14 cellular contexts compared by ENCODE assay signal in genomic region chr20:4661191-4661590, GRCh38. TPM values are rescaled to one million over a fixed set of nuclear protein-coding genes. Genes with fewer than 3 reads are reported as not detected.
DNase-seq lines count a peak whose midpoint lies in the region; ATAC-seq and TF ChIP-seq lines count a peak whose summit lies in the region.
"Had no signal": no experiment of that assay in that cellular context is flagged by ENCODE, and none has a peak within 500 bp of the region (broad histone marks: within the 10 kb centered on the region; RNA-seq: fewer than 3 reads in every experiment).

No MANE protein-coding gene starts in this region.

- peaks cover 45% of the 10 kb centered on the region for H3K4me1 Mint-ChIP-seq in activated CD4-positive, alpha-beta T cell treated with anti-CD3 and anti-CD28 coated beads, Interleukin-2, amount 10 ng/mL, durations not matched to agents 7 days and 5 days
- H3K4me1 Mint-ChIP-seq: endodermal cell had no signal

- no peak for TF ChIP-seq POLR2A in transverse colon (IDR thresholded peaks at IDR 0.05)

- no peaks in the 10 kb centered on the region for H3K9me3 ChIP-seq in transverse colon

- TF ChIP-seq CTCF in transverse colon (IDR thresholded peaks at IDR 0.05) = no peak

- peaks cover 18% of the 10 kb centered on the region for H3K27me3 Mint-ChIP-seq in activated CD4-positive, alpha-beta T cell treated with anti-CD3 and anti-CD28 coated beads, Interleukin-2, amount 10 ng/mL, durations not matched to agents 7 days and 5 days

- ATAC-seq in HG02970 (IDR thresholded peaks at IDR 0.05; ENCODE audit: low FRiP score, unreplicated experiment) = no peak
- ATAC-seq in GM21360 (IDR thresholded peaks at IDR 0.05; ENCODE audit: unreplicated experiment) = no peak
- ATAC-seq: left colon had no signal

- no peak for TF ChIP-seq EP300 in transverse colon (IDR thresholded peaks at IDR 0.05; ENCODE audit: low read depth)

- H3K27ac ChIP-seq in transverse colon = no peak overlapping the region

- H3K4me1 ChIP-seq in transverse colon = peaks cover 0 to 4% (median 0%) of the 10 kb centered on the region in 4 donors

- WGBS in transverse colon (ENCODE audit: low coverage in 1 of 2), 2 donors = 68 to 93% methylated on average over 4 to 15 of the region's 15 CpGs

- in situ Hi-C loops in transverse colon (cut with MboI; ENCODE audit: low pct_ligation_motif_present in 1 of 4, low pct_unique_long_range_greater_than_20kb in 1 of 4, low sequenced_read_pairs in 3 of 4) = no loop called here

- peaks cover 8% of the 10 kb centered on the region for H3K9me3 Mint-ChIP-seq in activated CD4-positive, alpha-beta T cell treated with anti-CD3 and anti-CD28 coated beads, Interleukin-2, amount 10 ng/mL, durations not matched to agents 7 days and 5 days

- H3K27me3 ChIP-seq in transverse colon = no peaks in the 10 kb centered on the region

- H3K27ac Mint-ChIP-seq in activated CD4-positive, alpha-beta T cell treated with anti-CD3 and anti-CD28 coated beads, Interleukin-2, amount 10 ng/mL, durations not matched to agents 7 days and 5 days = peak overlapping the region; percentile 86
- H3K27ac Mint-ChIP-seq: endodermal cell had no signal

- DNase-seq in stimulated activated CD4-positive, alpha-beta T cell treated with anti-CD3 and anti-CD28 coated beads, Interleukin-15, amount 100 ng/mL, for 24 hours = peak; percentile 14
- DNase-seq in stimulated activated CD4-positive, alpha-beta T cell treated with anti-CD3 and anti-CD28 coated beads, Interleukin-4, amount 100 ng/mL, for 4 hours = no peak
- DNase-seq in activated CD4-positive, alpha-beta T cell treated with anti-CD3 and anti-CD28 coated beads, Interleukin-2, amount 10 ng/mL, durations not matched to agents 7 days and 5 days = peak; percentile 54
- DNase-seq in dermis blood vessel endothelial cell = peak; percentile 71
- peak; percentile 11 for DNase-seq in transverse colon
- DNase-seq in inferior parietal cortex (ENCODE audit: extremely low spot score) = no peak
- DNase-seq: aorta, EL, endodermal cell, left colon, NCI-H1105 treated with DMSO at 0.1 percent for 48 hours, NCI-H510A treated with DMSO at 0.1 percent for 48 hours had no signal

- POLR2A ChIA-PET in activated CD4-positive, alpha-beta T cell treated with anti-CD3 and anti-CD28 coated beads, Interleukin-2, amount 10 ng/mL, durations not matched to agents 7 days and 5 days (lab: Charles Lee) = no interaction called here

- H3K4me3 Mint-ChIP-seq in activated CD4-positive, alpha-beta T cell treated with anti-CD3 and anti-CD28 coated beads, Interleukin-2, amount 10 ng/mL, durations not matched to agents 7 days and 5 days = no peak overlapping the region
- H3K4me3 Mint-ChIP-seq: endodermal cell had no signal

- intact Hi-C loops in transverse colon (cut with DNase I; ENCODE audit: low total_unique reads) = no loop called here

- no peak overlapping the region for H3K4me3 ChIP-seq in transverse colon

- H3K36me3 ChIP-seq in transverse colon = no peaks in the 10 kb centered on the region

- CTCF ChIA-PET in activated CD4-positive, alpha-beta T cell treated with anti-CD3 and anti-CD28 coated beads, Interleukin-2, amount 10 ng/mL, durations not matched to agents 7 days and 5 days (lab: Charles Lee) = interaction anchor here (1.0 kb wide), 1 partner anchor 21 kb away, joined by 3 read pairs; no protein-coding TSS in a partner anchor

- H3K36me3 Mint-ChIP-seq in activated CD4-positive, alpha-beta T cell treated with anti-CD3 and anti-CD28 coated beads, Interleukin-2, amount 10 ng/mL, durations not matched to agents 7 days and 5 days (ENCODE audit: low read depth) = peaks cover 9% of the 10 kb centered on the region

RNA-seq across cellular contexts. Expression of gene PRNP, which starts 25.1 kb away (rescaled TPM):
- 10 to 100 TPM; 46.0 to 51.8 TPM for total RNA-seq in activated CD4-positive, alpha-beta T cell treated with anti-CD3 and anti-CD28 coated beads, Interleukin-2, amount 10 ng/mL, durations not matched to agents 7 days and 5 days
- total RNA-seq in dermis blood vessel endothelial cell (68.1 and 73.7 TPM in 2 replicates), transverse colon (10 to 100 TPM; 62.3 to 98.1 (median 68.3) TPM)

Comparison
In these comparisons a context has a peak if more than half of its experiments do, and no peak if none do; other contexts are left out.
1. DNase-seq: peak in stimulated activated CD4-positive, alpha-beta T cell treated with anti-CD3 and anti-CD28 coated beads, Interleukin-15, amount 100 ng/mL, for 24 hours (single experiment), activated CD4-positive, alpha-beta T cell treated with anti-CD3 and anti-CD28 coated beads, Interleukin-2, amount 10 ng/mL, durations not matched to agents 7 days and 5 days (single experiment), dermis blood vessel endothelial cell (single experiment) and transverse colon (single experiment); none in stimulated activated CD4-positive, alpha-beta T cell treated with anti-CD3 and anti-CD28 coated beads, Interleukin-4, amount 100 ng/mL, for 4 hours (0 of 2) and inferior parietal cortex (single experiment).